Comparison of ENCODE assay signal across 1 cellular context in the genomic region with DNA sequence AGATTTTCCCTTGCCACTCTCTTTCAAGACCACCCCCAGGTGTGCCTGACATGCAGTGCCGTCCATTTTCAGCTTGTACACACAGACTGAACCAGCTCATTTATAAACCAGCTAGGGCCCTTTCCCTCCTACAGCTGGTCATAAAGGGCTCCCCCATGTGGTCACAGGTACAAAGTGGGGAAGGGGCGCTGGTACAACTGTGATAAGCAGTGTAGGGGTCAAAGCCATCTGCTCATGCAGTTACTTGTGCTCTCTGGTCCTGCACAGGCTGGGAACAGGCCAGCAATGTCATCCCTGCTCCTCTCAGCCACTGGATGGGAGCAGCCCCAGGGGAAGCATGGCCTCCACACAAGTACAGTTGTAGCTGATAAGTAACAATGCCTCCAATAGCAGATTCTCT.
TF ChIP-seq lines count a peak whose summit lies in the region.

No MANE protein-coding gene starts in this region.

TF ChIP-seq in GM23338, 12 proteins besides CTCF, POLR2A, EP300 and RAD21 (continued from another document):
- TF ChIP-seq, protein P1, sequence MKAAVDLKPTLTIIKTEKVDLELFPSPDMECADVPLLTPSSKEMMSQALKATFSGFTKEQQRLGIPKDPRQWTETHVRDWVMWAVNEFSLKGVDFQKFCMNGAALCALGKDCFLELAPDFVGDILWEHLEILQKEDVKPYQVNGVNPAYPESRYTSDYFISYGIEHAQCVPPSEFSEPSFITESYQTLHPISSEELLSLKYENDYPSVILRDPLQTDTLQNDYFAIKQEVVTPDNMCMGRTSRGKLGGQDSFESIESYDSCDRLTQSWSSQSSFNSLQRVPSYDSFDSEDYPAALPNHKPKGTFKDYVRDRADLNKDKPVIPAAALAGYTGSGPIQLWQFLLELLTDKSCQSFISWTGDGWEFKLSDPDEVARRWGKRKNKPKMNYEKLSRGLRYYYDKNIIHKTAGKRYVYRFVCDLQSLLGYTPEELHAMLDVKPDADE (IDR thresholded peaks at IDR 0.05) = no peak
